In genomic region chr15:32042269-32042996, GRCh38 we compare ENCODE assay signal across 16 cellular contexts. TPM values are rescaled to one million over a fixed set of nuclear protein-coding genes. Genes with fewer than 3 reads are reported as not detected.
DNase-seq lines count a peak whose midpoint lies in the region; ATAC-seq and TF ChIP-seq lines count a peak whose summit lies in the region.
"Had no signal": no experiment of that assay in that cellular context is flagged by ENCODE, and none has a peak within 500 bp of the region (broad histone marks: within the 10 kb centered on the region; RNA-seq: fewer than 3 reads in every experiment).

No MANE protein-coding gene starts in this region.

- H3K9ac ChIP-seq in BLaER1 = no peak overlapping the region
- H3K9ac ChIP-seq: neural progenitor cell had no signal

- H3K4me2 ChIP-seq in BLaER1 = peak overlapping the region; percentile 38

- intact Hi-C loops in heart right ventricle (cut with DNase I) = no loop called here

- POLR2A ChIA-PET in HEK293 (lab: Yijun Ruan, JAX) = no interaction called here

- H3K27me3 ChIP-seq in BLaER1 = no peaks in the 10 kb centered on the region
- H3K27me3 ChIP-seq in RWPE2 (ENCODE audit: insufficient read depth, poor library complexity, severe bottlenecking) = peaks cover 38% of the 10 kb centered on the region
- no peaks in the 10 kb centered on the region for H3K27me3 ChIP-seq in right atrium auricular region
- H3K27me3 ChIP-seq in heart right ventricle = no peaks in the 10 kb centered on the region
- H3K27me3 ChIP-seq: cardiac muscle cell, neural progenitor cell, SJCRH30 had no signal

- H3K27ac ChIP-seq in BLaER1 (no peak overlapping the region), HEK293 (ENCODE audit: extremely low read depth, low read depth, low read length) (no peak overlapping the region), RWPE2 (ENCODE audit: poor library complexity, severe bottlenecking) (no peak overlapping the region), right atrium auricular region (no peak overlapping the region), heart right ventricle (no peak overlapping the region)
- H3K27ac ChIP-seq: cardiac muscle cell, neural progenitor cell, SJCRH30 had no signal

- DNase-seq in RWPE2 (ENCODE audit: low spot score) = no peak
- DNase-seq in kidney tubule cell (ENCODE audit: low spot score) = peak; percentile 86
- DNase-seq in right atrium auricular region (ENCODE audit: low spot score) = no peak
- no peak for DNase-seq in heart right ventricle
- no peak for DNase-seq in amygdala (lab: John Stamatoyannopoulos, UW)
- DNase-seq: activated CD4-positive, alpha-beta T cell treated with anti-CD3 and anti-CD28 coated beads for 1 hour; CD4-positive, CD25-positive, alpha-beta regulatory T cell; HCEC 1CT; immature natural killer cell; NCI-H510A had no signal

- whole genome bisulfite sequencing in heart right ventricle, 2 donors = 23 to 33% methylated on average over 1 of the region's 1 CpG

- CTCF ChIA-PET in HEK293 (lab: Yijun Ruan, JAX) = interaction anchor here (0.6 to 2.1 kb wide), 3 partner anchors 13 to 470 kb away, joined by 3 to 11 read pairs (median 5); partner anchors contain the start of gene CHRNA7

- TF ChIP-seq CTCF in HEK293 (tag by site-specific recombination; IDR thresholded peaks at IDR 0.05) (no peak), RWPE2 (IDR thresholded peaks at IDR 0.05; ENCODE audit: poor library complexity, severe bottlenecking) (peak; percentile 22), right atrium auricular region (IDR thresholded peaks at IDR 0.05) (peak in 1 of 2 donors; percentile 20), heart right ventricle (IDR thresholded peaks at IDR 0.05) (no peak)

- H3K9me3 ChIP-seq in BLaER1 (no peaks in the 10 kb centered on the region), HEK293 (ENCODE audit: control insufficient read depth, insufficient read depth, low read depth, low read length) (no peaks in the 10 kb centered on the region), RWPE2 (ENCODE audit: severe bottlenecking) (no peaks in the 10 kb centered on the region), right atrium auricular region (no peaks in the 10 kb centered on the region), heart right ventricle (no peaks in the 10 kb centered on the region)
- H3K9me3 ChIP-seq: SJCRH30 had no signal

- no peaks in the 10 kb centered on the region for H4K20me1 ChIP-seq in BLaER1

- ATAC-seq in RWPE2 (ENCODE audit: low read depth) = peak; percentile 57; the same call in 2 of the 3 replicates
- ATAC-seq in HG03469 (IDR thresholded peaks at IDR 0.05; ENCODE audit: unreplicated experiment) = no peak
- ATAC-seq in heart right ventricle = no peak

- H3K4me3 ChIP-seq in BLaER1 = no peak overlapping the region
- H3K4me3 ChIP-seq in HEK293 (ENCODE audit: low read depth, low read length) = no peak overlapping the region
- H3K4me3 ChIP-seq in RWPE2 (ENCODE audit: severe bottlenecking) = no peak overlapping the region
- no peak overlapping the region for H3K4me3 ChIP-seq in right atrium auricular region
- H3K4me3 ChIP-seq in heart right ventricle = no peak overlapping the region
- H3K4me3 ChIP-seq: cardiac muscle cell, neural progenitor cell, SJCRH30 had no signal

- peaks cover 19% of the 10 kb centered on the region for H3K4me1 ChIP-seq in BLaER1
- peaks cover 4% of the 10 kb centered on the region; the same call in 1 of the 2 replicates for H3K4me1 ChIP-seq in HEK293 (ENCODE audit: control insufficient read depth, insufficient read depth, low read length)
- no peaks in the 10 kb centered on the region for H3K4me1 ChIP-seq in RWPE2 (ENCODE audit: insufficient read depth, poor library complexity, severe bottlenecking)
- no peaks in the 10 kb centered on the region for H3K4me1 ChIP-seq in right atrium auricular region
- no peaks in the 10 kb centered on the region for H3K4me1 ChIP-seq in heart right ventricle

- H3K36me3 ChIP-seq in BLaER1 = no peaks in the 10 kb centered on the region
- H3K36me3 ChIP-seq in HEK293 (ENCODE audit: control insufficient read depth in 2 of 2, insufficient read depth in 1 of 2, low read length in 2 of 2) = no peaks in the 10 kb centered on the region
- H3K36me3 ChIP-seq in RWPE2 (ENCODE audit: low read depth) = no peaks in the 10 kb centered on the region
- H3K36me3 ChIP-seq in right atrium auricular region = no peaks in the 10 kb centered on the region
- no peaks in the 10 kb centered on the region for H3K36me3 ChIP-seq in heart right ventricle
- H3K36me3 ChIP-seq: cardiac muscle cell, neural progenitor cell, SJCRH30 had no signal

TF ChIP-seq in HEK293, 187 proteins besides CTCF, POLR2A, EP300 and RAD21:
- TF ChIP-seq ZBTB48 (tag by site-specific recombination; IDR thresholded peaks at IDR 0.05) (no peak), SCRT2 (tag by site-specific recombination; IDR thresholded peaks at IDR 0.05) (no peak), PRDM2 (tag by site-specific recombination; IDR thresholded peaks at IDR 0.05; ENCODE audit: borderline replicate concordance) (no peak), PRDM10 (tag by site-specific recombination; IDR thresholded peaks at IDR 0.05) (0 out of 2 replicates have a peak, but pooled peaks have one; percentile 29)

RNA-seq across cellular contexts. Expression of gene CHRNA7, which starts 12.1 kb away (rescaled TPM):
- 1 to 10 TPM in 1 of 2 donors, not detected in 1; 1.1 TPM for total RNA-seq in right atrium auricular region
- total RNA-seq in heart right ventricle = 1 to 10 TPM in 6 of 10 donors, under 1 TPM in 3, not detected in 1; 0.44 to 2.7 (median 1.2) TPM
- under 1 TPM; 0.61 to 0.88 TPM for polyA plus RNA-seq in heart right ventricle
- total RNA-seq: CD4-positive, CD25-positive, alpha-beta regulatory T cell had no signal
